10 cellular contexts compared by ENCODE assay signal in the genomic region with DNA sequence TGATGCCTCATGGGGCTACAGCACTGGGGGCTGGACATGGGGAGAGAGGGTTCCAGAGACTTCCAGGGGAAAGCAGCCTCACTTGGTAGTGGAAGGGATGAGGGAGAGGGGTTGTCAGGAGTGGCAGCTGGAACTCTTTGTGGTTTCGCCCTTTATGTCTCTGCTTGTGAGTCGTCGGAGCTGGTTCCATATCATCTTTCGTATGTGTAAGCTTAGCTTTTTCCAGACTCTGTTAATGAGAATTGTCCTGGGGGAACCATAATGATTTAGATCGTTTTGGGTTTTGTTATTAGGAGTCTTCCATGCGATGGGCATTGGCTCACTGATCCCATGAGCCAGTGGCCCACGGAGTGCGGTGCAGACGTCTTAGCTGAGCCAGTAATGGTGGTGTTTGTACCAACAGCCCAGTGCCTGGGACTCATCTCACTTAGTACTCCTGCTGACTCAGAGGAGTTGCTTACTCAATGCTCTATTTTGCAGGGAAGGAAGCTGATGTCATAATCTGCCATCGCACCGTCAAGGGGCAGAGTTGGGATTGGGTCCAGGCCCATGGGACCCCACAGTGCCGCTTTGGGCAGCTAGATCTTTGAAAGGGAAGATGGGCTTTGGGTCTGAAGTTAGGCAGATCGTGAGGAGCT. TPM values are rescaled to one million over a fixed set of nuclear protein-coding genes. Genes with fewer than 3 reads are reported as not detected.
A peak's percentile ranks its signal among the peaks of the same experiment; 100 is the strongest.
DNase-seq lines count a peak whose midpoint lies in the region; ATAC-seq, FAIRE-seq and TF ChIP-seq lines count a peak whose summit lies in the region.
"Had no signal": no experiment of that assay in that cellular context is flagged by ENCODE, and none has a peak within 500 bp of the region (broad histone marks: within the 10 kb centered on the region; RNA-seq: fewer than 3 reads in every experiment).

No MANE protein-coding gene starts in this region.

- no peak overlapping the region for H3K4me3 Mint-ChIP-seq in GM23338
- no peak overlapping the region for H3K4me3 Mint-ChIP-seq in endodermal cell
- no peak overlapping the region for H3K4me3 Mint-ChIP-seq in activated CD4-positive, alpha-beta T cell treated with anti-CD3 and anti-CD28 coated beads, Interleukin-2, amount 10 ng/mL, durations not matched to agents 24 days and 14 days

- no peaks in the 10 kb centered on the region for H3F3A ChIP-seq in GM23338 (replicated peaks; ENCODE audit: low read depth)

- no peaks in the 10 kb centered on the region for H3K9me2 ChIP-seq in GM23338 (ENCODE audit: insufficient read depth)

- no peak overlapping the region for H3K4me2 ChIP-seq in GM23338
- peak overlapping the region; percentile 59 for H3K4me2 ChIP-seq in fibroblast of lung (ENCODE audit: extremely low read depth, insufficient read depth, low read length)

- H3K36me3 Mint-ChIP-seq in GM23338 (ENCODE audit: low read depth), result no peaks in the 10 kb centered on the region
- no peaks in the 10 kb centered on the region for H3K36me3 Mint-ChIP-seq in endodermal cell (ENCODE audit: low read depth)
- peaks cover 2% of the 10 kb centered on the region for H3K36me3 Mint-ChIP-seq in activated CD4-positive, alpha-beta T cell treated with anti-CD3 and anti-CD28 coated beads, Interleukin-2, amount 10 ng/mL, durations not matched to agents 24 days and 14 days (ENCODE audit: low read depth)

- DNase-seq in GM23338 (ENCODE audit: low spot score), result no peak
- peak; percentile 90 for DNase-seq in RCC 7860 (ENCODE audit: low spot score)
- DNase-seq in fibroblast of lung (ENCODE audit: low read depth in 2 of 2), result peak; percentile 92 to 93
- DNase-seq in retinal pigment epithelial cell (ENCODE audit: low read depth), result peak; percentile 88
- no peak for DNase-seq in lower leg skin (ENCODE audit: low spot score in 2 of 2)
- DNase-seq in endodermal cell, result no peak
- DNase-seq in AML-193 (lab: John Stamatoyannopoulos, UW), result no peak
- no peak for DNase-seq in activated CD4-positive, alpha-beta T cell treated with anti-CD3 and anti-CD28 coated beads, Interleukin-2, amount 10 ng/mL, durations not matched to agents 24 days and 14 days
- DNase-seq: effector memory CD4-positive, alpha-beta T cell; NCI-H526 had no signal

- H3K9ac ChIP-seq in fibroblast of lung (ENCODE audit: insufficient read depth, low read length) (no peak overlapping the region), endodermal cell (ENCODE audit: extremely low read depth, low read length, poor library complexity, severe bottlenecking) (no peak overlapping the region)

- H3K9me3 Mint-ChIP-seq in GM23338 (no peaks in the 10 kb centered on the region; the same call in 2 of the 3 replicates), endodermal cell (no peaks in the 10 kb centered on the region)
- H3K9me3 Mint-ChIP-seq in activated CD4-positive, alpha-beta T cell treated with anti-CD3 and anti-CD28 coated beads, Interleukin-2, amount 10 ng/mL, durations not matched to agents 24 days and 14 days, result no peaks in the 10 kb centered on the region

- H3K27me3 ChIP-seq in GM23338 (ENCODE audit: insufficient read depth), result no peaks in the 10 kb centered on the region
- H3K27me3 ChIP-seq in fibroblast of lung (ENCODE audit: control insufficient read depth, insufficient read depth, low read length), result no peaks in the 10 kb centered on the region
- no peaks in the 10 kb centered on the region for H3K27me3 ChIP-seq in endodermal cell (ENCODE audit: control insufficient read depth, insufficient read depth, low read length, poor library complexity, severe bottlenecking)

- H4K20me1 ChIP-seq in GM23338 (replicated peaks; ENCODE audit: insufficient read depth) (no peaks in the 10 kb centered on the region), fibroblast of lung (ENCODE audit: control insufficient read depth, extremely low read depth, insufficient read depth, low read length) (no peaks in the 10 kb centered on the region)

- ATAC-seq in GM23338, result no peak

- H3K27ac Mint-ChIP-seq in GM23338 (peak overlapping the region; percentile 35; the same call in 1 of the 2 replicates), endodermal cell (no peak overlapping the region)
- H3K27ac Mint-ChIP-seq in activated CD4-positive, alpha-beta T cell treated with anti-CD3 and anti-CD28 coated beads, Interleukin-2, amount 10 ng/mL, durations not matched to agents 24 days and 14 days, result no peak overlapping the region

- H3K9me3 ChIP-seq in fibroblast of lung (ENCODE audit: control insufficient read depth, insufficient read depth, low read depth, low read length) (no peaks in the 10 kb centered on the region), endodermal cell (ENCODE audit: control insufficient read depth, low read length) (no peaks in the 10 kb centered on the region)

- H3K4me1 Mint-ChIP-seq in GM23338, result no peaks in the 10 kb centered on the region; the same call in 2 of the 3 replicates
- H3K4me1 Mint-ChIP-seq in endodermal cell, result no peaks in the 10 kb centered on the region
- peaks cover 3% of the 10 kb centered on the region for H3K4me1 Mint-ChIP-seq in activated CD4-positive, alpha-beta T cell treated with anti-CD3 and anti-CD28 coated beads, Interleukin-2, amount 10 ng/mL, durations not matched to agents 24 days and 14 days

- H3K36me3 ChIP-seq in GM23338 (ENCODE audit: insufficient read depth) (no peaks in the 10 kb centered on the region), fibroblast of lung (ENCODE audit: control insufficient read depth, insufficient read depth, low read length) (peaks cover 36% of the 10 kb centered on the region), endodermal cell (ENCODE audit: control insufficient read depth, insufficient read depth, low read length) (no peaks in the 10 kb centered on the region)

- TF ChIP-seq CTCF in GM23338 (conservative IDR thresholded peaks at IDR 0.05; ENCODE audit: low read depth in 2 of 2) (no peak), fibroblast of lung (conservative IDR thresholded peaks at IDR 0.05 in 1 of 2, IDR thresholded peaks at IDR 0.05 in 1 of 2; ENCODE audit: low read depth in 1 of 2, low read length in 2 of 2) (no peak), retinal pigment epithelial cell (conservative IDR thresholded peaks at IDR 0.05; ENCODE audit: low read depth, low read length) (no peak), lower leg skin (IDR thresholded peaks at IDR 0.05) (no peak), endodermal cell (conservative IDR thresholded peaks at IDR 0.05) (no peak)

- H3K27ac ChIP-seq in GM23338 (ENCODE audit: low read depth), result no peak overlapping the region
- H3K27ac ChIP-seq in fibroblast of lung (ENCODE audit: insufficient read depth, low read length), result peak overlapping the region; percentile 73
- H3K27ac ChIP-seq in endodermal cell (ENCODE audit: low read depth, low read length), result no peak overlapping the region

- no peak for TF ChIP-seq POLR2A in lower leg skin (IDR thresholded peaks at IDR 0.05)

- no peak overlapping the region for H3K4me3 ChIP-seq in GM23338
- H3K4me3 ChIP-seq in fibroblast of lung (replicated peaks in 1 of 4; ENCODE audit: control extremely low read depth in 1 of 4, insufficient read depth in 1 of 4, low read depth in 3 of 4, low read length in 4 of 4), result no peak overlapping the region
- no peak overlapping the region for H3K4me3 ChIP-seq in retinal pigment epithelial cell (ENCODE audit: low read length)
- no peak overlapping the region for H3K4me3 ChIP-seq in lower leg skin (ENCODE audit: low read depth, poor library complexity, severe bottlenecking)
- H3K4me3 ChIP-seq in endodermal cell (ENCODE audit: low read length), result no peak overlapping the region

- H3K79me2 ChIP-seq in GM23338 (replicated peaks; ENCODE audit: insufficient read depth), result no peaks in the 10 kb centered on the region
- H3K79me2 ChIP-seq in fibroblast of lung (ENCODE audit: control insufficient read depth, insufficient read depth, low read length), result peaks cover 46% of the 10 kb centered on the region

- intact Hi-C loops in lower leg skin (cut with DNase I; ENCODE audit: low total_unique reads), result no loop called here
- intact Hi-C loops in activated CD4-positive, alpha-beta T cell treated with anti-CD3 and anti-CD28 coated beads, Interleukin-2, amount 10 ng/mL, durations not matched to agents 24 days and 14 days (cut with micrococcal nuclease), result no loop called here

- peak; percentile 86 for FAIRE-seq in RCC 7860 (lab: Jason Lieb, UNC)

- H3K27me3 Mint-ChIP-seq in GM23338 (ENCODE audit: insufficient read depth, low read depth, poor library complexity) (peaks cover 10% of the 10 kb centered on the region), endodermal cell (ENCODE audit: insufficient read depth) (no peaks in the 10 kb centered on the region)
- H3K27me3 Mint-ChIP-seq in activated CD4-positive, alpha-beta T cell treated with anti-CD3 and anti-CD28 coated beads, Interleukin-2, amount 10 ng/mL, durations not matched to agents 24 days and 14 days, result no peaks in the 10 kb centered on the region

- WGBS in lower leg skin, 2 donors, result 76 to 78% methylated on average over 13 of the region's 13 CpGs
- 92 to 94% methylated on average over 7 to 13 of the region's 13 CpGs for WGBS in endodermal cell (ENCODE audit: insufficient coverage in 1 of 2, insufficient read length in 1 of 2), 2 experiments

- H2AFZ ChIP-seq in GM23338 (no peak overlapping the region), fibroblast of lung (ENCODE audit: low read length) (no peak overlapping the region)

- H3K4me1 ChIP-seq in GM23338 (ENCODE audit: insufficient read depth) (no peaks in the 10 kb centered on the region), fibroblast of lung (ENCODE audit: control insufficient read depth, extremely low read depth, insufficient read depth, low read length) (peaks cover 16% of the 10 kb centered on the region), endodermal cell (ENCODE audit: control insufficient read depth, insufficient read depth, low read length) (no peaks in the 10 kb centered on the region)

RNA-seq across cellular contexts. Expression of a gene that starts 48.5 kb away (rescaled TPM):
- total RNA-seq in GM23338 (2014; rRNA removed; shearing (Covaris generic)), result 10.4 and 11.2 TPM in 2 replicates
- 6.5 and 8.1 TPM in 2 replicates for polyA plus RNA-seq in GM23338 (2016; fragmentation: Nextera tagmentation; extraction: Ambion mirVana)
- total RNA-seq in fibroblast of lung, result 64.5 and 71.2 TPM in 2 replicates
- polyA plus RNA-seq in fibroblast of lung, result 71.4 and 102 TPM in 2 replicates
- 55.8 and 75.3 TPM in 2 replicates for polyA plus RNA-seq in fibroblast of lung (2012)
- 119 and 153 TPM in 2 replicates for polyA minus RNA-seq in fibroblast of lung (ENCODE audit: low replicate concordance)
- 10 to 100 TPM in 2 of 4 donors, 1 to 10 TPM in 2; 6.0 to 14.7 (median 9.1) TPM for total RNA-seq in lower leg skin
- 10 to 100 TPM; 17.1 to 32.5 TPM for total RNA-seq in endodermal cell
- polyA plus RNA-seq in endodermal cell (2013, experiment 1 of 2), result 18.7 TPM
- polyA plus RNA-seq in endodermal cell (2013, experiment 2 of 2), result 19.7 TPM
- total RNA-seq in activated CD4-positive, alpha-beta T cell treated with anti-CD3 and anti-CD28 coated beads, Interleukin-2, amount 10 ng/mL, durations not matched to agents 24 days and 14 days, result 26.4 and 32.5 TPM in 2 replicates

Comparison
In these comparisons a context has a peak if more than half of its experiments do, and no peak if none do; other contexts are left out.
1. DNase-seq: peak in RCC 7860 (single experiment), fibroblast of lung (2 of 2) and retinal pigment epithelial cell (single experiment); none in GM23338 (single experiment), lower leg skin (0 of 2), endodermal cell (single experiment), AML-193 (0 of 2) and activated CD4-positive, alpha-beta T cell treated with anti-CD3 and anti-CD28 coated beads, Interleukin-2, amount 10 ng/mL, durations not matched to agents 24 days and 14 days (single experiment).